Comparison of ENCODE assay signal across 20 cellular contexts in the genomic region with DNA sequence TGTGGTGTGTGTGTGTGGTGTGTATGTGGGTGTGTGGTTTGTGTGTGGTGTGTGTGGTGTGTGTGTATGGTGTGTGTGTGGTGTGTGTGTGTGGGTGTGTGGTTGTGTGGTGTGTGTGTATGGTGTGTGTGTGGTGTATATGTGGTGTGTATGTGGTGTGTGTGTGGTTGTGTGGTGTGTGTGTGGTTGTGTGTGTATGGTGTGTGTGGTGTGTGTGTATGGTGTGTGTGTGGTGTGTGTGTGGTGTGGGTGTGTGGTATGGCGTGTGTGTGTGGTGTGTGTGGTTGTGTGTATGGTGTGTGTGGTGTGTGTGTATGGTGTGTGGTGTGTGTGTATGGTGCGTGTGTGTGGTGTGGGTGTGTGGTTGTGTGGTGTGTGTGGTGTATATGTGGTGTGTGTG. TPM values are rescaled to one million over a fixed set of nuclear protein-coding genes. Genes with fewer than 3 reads are reported as not detected.
DNase-seq lines count a peak whose midpoint lies in the region; FAIRE-seq and TF ChIP-seq lines count a peak whose summit lies in the region.
"Had no signal": no experiment of that assay in that cellular context is flagged by ENCODE, and none has a peak within 500 bp of the region (broad histone marks: within the 10 kb centered on the region; RNA-seq: fewer than 3 reads in every experiment).

No MANE protein-coding gene starts in this region.

- TF ChIP-seq CTCF in HEK293 (tag by site-specific recombination; IDR thresholded peaks at IDR 0.05) (no peak), keratinocyte (optimal IDR thresholded peaks at IDR 0.05 in 1 of 3, IDR thresholded peaks at IDR 0.05 in 1 of 3, conservative IDR thresholded peaks at IDR 0.05 in 1 of 3; ENCODE audit: extremely low read depth in 1 of 3, insufficient read depth in 2 of 3, low read length in 3 of 3) (no peak), esophagus muscularis mucosa (IDR thresholded peaks at IDR 0.05) (no peak)

- peak; percentile 74 for FAIRE-seq in keratinocyte (lab: Jason Lieb, UNC)
- FAIRE-seq: H54 had no signal

- no peaks in the 10 kb centered on the region for H3K79me2 ChIP-seq in keratinocyte (ENCODE audit: control insufficient read depth, insufficient read depth, low read length)

- WGBS in esophagus muscularis mucosa: 83% methylated on average over 2 of the region's 2 CpGs

- H3K9me3 ChIP-seq in HEK293 (ENCODE audit: control insufficient read depth, insufficient read depth, low read depth, low read length): no peaks in the 10 kb centered on the region
- no peaks in the 10 kb centered on the region for H3K9me3 ChIP-seq in keratinocyte (ENCODE audit: control insufficient read depth, low read depth, low read length)
- no peaks in the 10 kb centered on the region for H3K9me3 ChIP-seq in esophagus muscularis mucosa
- H3K9me3 ChIP-seq: MG63, SK-N-SH had no signal

- H3K4me3 ChIP-seq in HEK293 (ENCODE audit: low read depth, low read length) (no peak overlapping the region), keratinocyte (ENCODE audit: control insufficient read depth in 2 of 3, extremely low read depth in 1 of 3, insufficient read depth in 2 of 3, low read depth in 1 of 3, low read length in 3 of 3) (no peak overlapping the region), esophagus muscularis mucosa (no peak overlapping the region)
- H3K4me3 ChIP-seq: BLaER1 treated with 17β-estradiol and CSF1 and Interleukin-3, amounts not matched to agents 10 nM and 100 nM; MG63 had no signal

- POLR2A ChIA-PET in HEK293 (lab: Yijun Ruan, JAX): no interaction called here

- no peaks in the 10 kb centered on the region for H3K9me1 ChIP-seq in keratinocyte (ENCODE audit: control insufficient read depth, extremely low read depth, insufficient read depth, low read length)

- no peak overlapping the region for H3K27ac ChIP-seq in HEK293 (ENCODE audit: extremely low read depth, low read depth, low read length)
- no peak overlapping the region for H3K27ac ChIP-seq in keratinocyte (ENCODE audit: control insufficient read depth, insufficient read depth, low read length)
- no peak overlapping the region for H3K27ac ChIP-seq in esophagus muscularis mucosa (replicated peaks in 1 of 4)
- H3K27ac ChIP-seq: BLaER1 treated with 17β-estradiol and CSF1 and Interleukin-3, amounts not matched to agents 10 nM and 100 nM had no signal

- H3K4me1 ChIP-seq in HEK293 (ENCODE audit: control insufficient read depth, insufficient read depth, low read length): no peaks in the 10 kb centered on the region; the same call in 1 of the 2 replicates
- H3K4me1 ChIP-seq in keratinocyte (ENCODE audit: control insufficient read depth, extremely low read depth, insufficient read depth, low read length): no peaks in the 10 kb centered on the region
- H3K4me1 ChIP-seq in esophagus muscularis mucosa: peaks cover 0 to 13% (median 4%) of the 10 kb centered on the region in 4 donors
- H3K4me1 ChIP-seq: BLaER1 treated with 17β-estradiol and CSF1 and Interleukin-3, amounts not matched to agents 10 nM and 100 nM had no signal

- H3K27me3 ChIP-seq in keratinocyte (ENCODE audit: control insufficient read depth, extremely low read depth, insufficient read depth, low read length): peaks cover 28% of the 10 kb centered on the region
- H3K27me3 ChIP-seq in esophagus muscularis mucosa: peaks cover 7 to 93% (median 48%) of the 10 kb centered on the region in 4 donors

- H2AFZ ChIP-seq in keratinocyte (ENCODE audit: control insufficient read depth, low read length): no peak overlapping the region

- no peak overlapping the region for H3K4me2 ChIP-seq in keratinocyte (ENCODE audit: control insufficient read depth, extremely low read depth, insufficient read depth, low read depth, low read length)
- H3K4me2 ChIP-seq: BLaER1 treated with 17β-estradiol and CSF1 and Interleukin-3, amounts not matched to agents 10 nM and 100 nM; SK-N-SH had no signal

- peaks cover 9% of the 10 kb centered on the region for H4K20me1 ChIP-seq in keratinocyte (ENCODE audit: control insufficient read depth, extremely low read depth, insufficient read depth, low read length)

- H3K36me3 ChIP-seq in HEK293 (ENCODE audit: control insufficient read depth in 2 of 2, insufficient read depth in 1 of 2, low read length in 2 of 2): no peaks in the 10 kb centered on the region
- H3K36me3 ChIP-seq in keratinocyte (ENCODE audit: control insufficient read depth in 2 of 2, extremely low read depth in 1 of 2, insufficient read depth in 2 of 2, low read length in 2 of 2): no peaks in the 10 kb centered on the region
- H3K36me3 ChIP-seq in esophagus muscularis mucosa: no peaks in the 10 kb centered on the region
- H3K36me3 ChIP-seq: BLaER1 treated with 17β-estradiol and CSF1 and Interleukin-3, amounts not matched to agents 10 nM and 100 nM; MG63 had no signal

- no peak for TF ChIP-seq POLR2A in esophagus muscularis mucosa (IDR thresholded peaks at IDR 0.05; ENCODE audit: low read depth)

- dilution Hi-C loops in keratinocyte (cut with MboI; ENCODE audit: extremely low pct_ligation_motif_present, low sequenced_read_pairs): no loop called here

- intact Hi-C loops in esophagus muscularis mucosa (cut with DNase I): no loop called here

- DNase-seq in keratinocyte (ENCODE audit: low read depth, low spot score) (no peak), hepatic stellate cell (ENCODE audit: low spot score) (no peak), esophagus muscularis mucosa (ENCODE audit: extremely low spot score) (no peak)
- DNase-seq: CD8-positive, alpha-beta T cell; Kasumi-1; MG63; NCI-H1048; NCI-H1436; NCI-H1930; NCI-H345; NCI-H524 treated with DMSO at 0.1 percent for 48 hours; PC-3; RPMI8226; SHP77 treated with DMSO at 0.1 percent for 48 hours; SK-N-SH had no signal

- no peak overlapping the region for H3K9ac ChIP-seq in keratinocyte (ENCODE audit: control insufficient read depth, extremely low read depth, insufficient read depth, low read length)
- H3K9ac ChIP-seq: BLaER1 treated with 17β-estradiol and CSF1 and Interleukin-3, amounts not matched to agents 10 nM and 100 nM; SK-N-SH had no signal

- CTCF ChIA-PET in HEK293 (lab: Yijun Ruan, JAX): no interaction called here

- TF ChIP-seq EP300 in esophagus muscularis mucosa (IDR thresholded peaks at IDR 0.05): no peak

TF ChIP-seq in HEK293, 187 proteins besides CTCF, POLR2A, EP300 and RAD21 (continues in another document):
- 0 out of 2 replicates have a peak, but pooled peaks have one; percentile 44 for TF ChIP-seq ZNF114 (tag by site-specific recombination; IDR thresholded peaks at IDR 0.05)

RNA-seq across cellular contexts. Expression of gene SHISA7, which starts 8.7 kb away (rescaled TPM):
- polyA plus RNA-seq in keratinocyte: not detected in 3 replicates
- polyA plus RNA-seq in keratinocyte (2011; ENCODE audit: low read depth): not detected
- not detected in 2 replicates for polyA plus RNA-seq in keratinocyte (2011; cell fraction: cytosol; rRNA removed)
- 0.01 TPM in 1 of 2 replicates, not detected in the other for polyA plus RNA-seq in keratinocyte (2011; cell fraction: nucleus; rRNA removed)
- polyA plus RNA-seq in keratinocyte (2012; ENCODE audit: low replicate concordance): not detected in 2 replicates
- not detected in 3 replicates for polyA minus RNA-seq in keratinocyte
- not detected for polyA minus RNA-seq in keratinocyte (2011; cell fraction: cytosol; rRNA and poly(A)+ RNA removed)
- polyA minus RNA-seq in keratinocyte (2011; cell fraction: nucleus; rRNA and poly(A)+ RNA removed): not detected in 2 replicates
- total RNA-seq in esophagus muscularis mucosa: under 1 TPM in 2 of 4 donors, not detected in 2; under 0.01 to 0.13 TPM
- total RNA-seq: CD8-positive, alpha-beta T cell; HT-29; PC-3 had no signal
- polyA plus RNA-seq: IgD-negative memory B cell had no signal

RNA-seq across cellular contexts. Expression of gene UBE2S, which starts 26.8 kb away (rescaled TPM):
- polyA plus RNA-seq in keratinocyte: 22.1 to 42.3 TPM (median 31.8 TPM) in 3 replicates
- 15.8 TPM for polyA plus RNA-seq in keratinocyte (2011; ENCODE audit: low read depth)
- 22.8 and 36.7 TPM in 2 replicates for polyA plus RNA-seq in keratinocyte (2011; cell fraction: cytosol; rRNA removed)
- polyA plus RNA-seq in keratinocyte (2011; cell fraction: nucleus; rRNA removed): 17.6 and 18.6 TPM in 2 replicates
- polyA plus RNA-seq in keratinocyte (2012; ENCODE audit: low replicate concordance): 10.3 and 46.1 TPM in 2 replicates
- 13.1 to 95.6 TPM (median 17.0 TPM) in 3 replicates for polyA minus RNA-seq in keratinocyte
- polyA minus RNA-seq in keratinocyte (2011; cell fraction: cytosol; rRNA and poly(A)+ RNA removed): 92.3 TPM
- polyA minus RNA-seq in keratinocyte (2011; cell fraction: nucleus; rRNA and poly(A)+ RNA removed): 7.1 and 14.1 TPM in 2 replicates
- 10 to 100 TPM in 3 of 4 donors, 1 to 10 TPM in 1; 9.1 to 37.9 (median 22.0) TPM for total RNA-seq in esophagus muscularis mucosa

RNA-seq across cellular contexts. Expression of gene ISOC2, which starts 27.1 kb away (rescaled TPM):
- 24.5 to 37.7 TPM (median 34.7 TPM) in 3 replicates for polyA plus RNA-seq in keratinocyte
- polyA plus RNA-seq in keratinocyte (2011; ENCODE audit: low read depth): 3.6 TPM
- polyA plus RNA-seq in keratinocyte (2011; cell fraction: cytosol; rRNA removed): 19.0 and 53.3 TPM in 2 replicates
- polyA plus RNA-seq in keratinocyte (2011; cell fraction: nucleus; rRNA removed): 13.6 and 19.3 TPM in 2 replicates
- polyA plus RNA-seq in keratinocyte (2012; ENCODE audit: low replicate concordance): 19.2 and 57.8 TPM in 2 replicates
- 10.9 to 29.3 TPM (median 12.3 TPM) in 3 replicates for polyA minus RNA-seq in keratinocyte
- polyA minus RNA-seq in keratinocyte (2011; cell fraction: cytosol; rRNA and poly(A)+ RNA removed): 56.0 TPM
- polyA minus RNA-seq in keratinocyte (2011; cell fraction: nucleus; rRNA and poly(A)+ RNA removed): 15.2 and 17.7 TPM in 2 replicates
- total RNA-seq in esophagus muscularis mucosa: 100 to 1,000 TPM in 1 of 4 donors, 10 to 100 TPM in 3; 66.8 to 104 (median 77.7) TPM

RNA-seq across cellular contexts. Expression of gene C19orf85, which starts 30.2 kb away (rescaled TPM):
- polyA plus RNA-seq in keratinocyte: not detected in 3 replicates
- polyA plus RNA-seq in keratinocyte (2011; ENCODE audit: low read depth): not detected
- polyA plus RNA-seq in keratinocyte (2011; cell fraction: cytosol; rRNA removed): not detected in 2 replicates
- 0.11 TPM in 1 of 2 replicates, not detected in the other for polyA plus RNA-seq in keratinocyte (2011; cell fraction: nucleus; rRNA removed)
- not detected in 2 replicates for polyA plus RNA-seq in keratinocyte (2012; ENCODE audit: low replicate concordance)
- not detected in 3 replicates for polyA minus RNA-seq in keratinocyte
- not detected for polyA minus RNA-seq in keratinocyte (2011; cell fraction: cytosol; rRNA and poly(A)+ RNA removed)
- polyA minus RNA-seq in keratinocyte (2011; cell fraction: nucleus; rRNA and poly(A)+ RNA removed): not detected in 2 replicates
- not detected for total RNA-seq in esophagus muscularis mucosa
- total RNA-seq: CD8-positive, alpha-beta T cell; PC-3 had no signal
- polyA plus RNA-seq: IgD-negative memory B cell, SK-N-SH had no signal

RNA-seq across cellular contexts. Expression of gene ZNF628, which starts 42.1 kb away (rescaled TPM):
- 0.22 to 1.5 TPM (median 0.39 TPM) in 3 replicates for polyA plus RNA-seq in keratinocyte
- polyA plus RNA-seq in keratinocyte (2011; ENCODE audit: low read depth): 0.72 TPM
- 0.29 and 1.6 TPM in 2 replicates for polyA plus RNA-seq in keratinocyte (2011; cell fraction: cytosol; rRNA removed)
- 1.5 and 2.0 TPM in 2 replicates for polyA plus RNA-seq in keratinocyte (2011; cell fraction: nucleus; rRNA removed)
- 1.9 and 5.8 TPM in 2 replicates for polyA plus RNA-seq in keratinocyte (2012; ENCODE audit: low replicate concordance)
- 0.19 to 1.6 TPM (median 0.23 TPM) in 3 replicates for polyA minus RNA-seq in keratinocyte
- 7.1 TPM for polyA minus RNA-seq in keratinocyte (2011; cell fraction: cytosol; rRNA and poly(A)+ RNA removed)
- 3.0 and 3.1 TPM in 2 replicates for polyA minus RNA-seq in keratinocyte (2011; cell fraction: nucleus; rRNA and poly(A)+ RNA removed)
- 10 to 100 TPM in 3 of 4 donors, 1 to 10 TPM in 1; 5.1 to 16.6 (median 11.9) TPM for total RNA-seq in esophagus muscularis mucosa
